ENCODE assay signal across 8 cellular contexts in the genomic region with DNA sequence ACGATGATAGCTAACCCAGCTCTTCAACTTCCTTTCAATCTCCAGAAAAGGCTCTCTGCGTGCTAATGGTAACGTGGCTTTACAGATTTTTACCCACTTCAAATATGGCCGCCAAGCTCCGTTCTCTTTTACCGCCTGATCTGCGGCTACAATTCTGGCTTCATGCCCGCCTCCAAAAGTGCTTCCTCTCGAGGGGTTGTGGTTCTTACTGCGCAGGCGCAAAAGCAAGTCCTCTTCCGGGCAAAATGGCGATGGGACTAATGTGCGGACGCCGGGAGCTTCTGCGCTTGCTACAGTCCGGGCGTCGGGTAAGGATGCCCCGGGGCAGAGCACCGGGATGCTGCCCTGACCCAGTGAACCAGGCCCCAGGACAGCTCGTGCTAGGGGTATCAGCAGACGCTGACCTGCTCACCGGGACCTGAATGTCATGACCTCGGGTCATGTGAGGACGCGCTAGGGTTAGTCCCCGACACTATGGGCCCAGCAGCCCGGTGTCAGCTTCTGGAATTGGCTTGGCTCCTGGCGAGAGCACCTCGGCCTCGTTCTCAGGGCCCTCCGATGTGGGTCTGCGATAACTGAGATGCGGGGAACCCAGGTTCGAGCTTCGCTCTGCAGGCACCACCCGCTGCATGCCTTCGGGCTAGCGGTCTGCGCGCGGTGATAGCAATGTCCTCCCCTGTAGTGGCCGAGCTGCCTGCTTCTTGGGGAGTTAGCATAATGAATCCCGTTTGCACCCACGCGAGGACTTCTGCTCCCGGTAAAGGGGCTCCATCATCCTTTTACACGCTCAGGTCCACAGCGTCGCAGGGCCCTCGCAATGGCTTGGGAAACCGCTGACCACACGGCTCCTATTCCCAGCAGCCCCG. TPM values are rescaled to one million over a fixed set of nuclear protein-coding genes. Genes with fewer than 3 reads are reported as not detected.
DNase-seq lines count a peak whose midpoint lies in the region; ATAC-seq and TF ChIP-seq lines count a peak whose summit lies in the region.

A gene (plus strand): TSS at position 232 of the 866 bp plus-strand sequence. CDS start 14 bp downstream, at position 246.

- H3K9me2 ChIP-seq in SU-DHL-6 (replicated peaks; ENCODE audit: insufficient read depth, low read length), result no peaks in the 10 kb centered on the region

- no peaks in the 10 kb centered on the region; the same call in 1 of the 2 replicates for H4K20me1 ChIP-seq in SU-DHL-6 (ENCODE audit: low read depth, low read length)

- TF ChIP-seq CTCF in GM06990 (IDR thresholded peaks at IDR 0.05; ENCODE audit: insufficient read depth, low read length, poor library complexity, severe bottlenecking) (no peak), SU-DHL-6 (IDR thresholded peaks at IDR 0.05; ENCODE audit: insufficient read depth, low read length, poor library complexity, severe bottlenecking) (no peak), ovary (IDR thresholded peaks at IDR 0.05) (no peak), thyroid gland (IDR thresholded peaks at IDR 0.05) (peak in 1 of 6 experiments; percentile 13)

- POLR2A ChIA-PET in activated naive CD8-positive, alpha-beta T cell treated with anti-CD3 and anti-CD28 coated beads, Interleukin-2, amount 10 ng/mL, durations not matched to agents 7 days and 5 days (lab: Charles Lee), result interaction anchor here (0.6 to 2.4 kb wide), 30 partner anchors 8 to 564 kb away, joined by 3 to 19 read pairs (median 4); a partner anchor contains a TSS

- peaks cover 10% of the 10 kb centered on the region; the same call in 1 of the 2 replicates for H3F3A ChIP-seq in SU-DHL-6 (ENCODE audit: insufficient read depth)

- peak within 1 kb of the TSS; percentile 95 for H3K4me3 ChIP-seq in GM06990 (replicated peaks; ENCODE audit: low read depth, low read length)
- peak within 1 kb of the TSS; percentile 78 for H3K4me3 ChIP-seq in SU-DHL-6 (ENCODE audit: insufficient read depth, low read length, poor library complexity, severe bottlenecking)
- H3K4me3 ChIP-seq in ovary, result peak within 1 kb of the TSS; percentile 58
- peak within 1 kb of the TSS; percentile 49 to 72 (median 57) for H3K4me3 ChIP-seq in thyroid gland (replicated peaks in 1 of 3)

- peaks cover 52% of the 10 kb centered on the region for H3K36me3 Mint-ChIP-seq in activated naive CD8-positive, alpha-beta T cell treated with anti-CD3 and anti-CD28 coated beads, Interleukin-2, amount 10 ng/mL, durations not matched to agents 7 days and 5 days

- peak within 1 kb of the TSS; percentile 85 for H3K9ac ChIP-seq in SU-DHL-6 (ENCODE audit: low read length)

- H3K36me3 ChIP-seq in GM06990 (ENCODE audit: control insufficient read depth, insufficient read depth, low read length), result peaks cover 21% of the 10 kb centered on the region
- peaks cover 13% of the 10 kb centered on the region for H3K36me3 ChIP-seq in SU-DHL-6 (ENCODE audit: low read length)
- H3K36me3 ChIP-seq in ovary, result no peaks in the 10 kb centered on the region
- H3K36me3 ChIP-seq in thyroid gland, result peaks cover 24 to 26% of the 10 kb centered on the region in 2 donors

- TF ChIP-seq POLR2A in ovary (IDR thresholded peaks at IDR 0.05), result peak; percentile 41
- peak in 1 of 2 donors; percentile 88 for TF ChIP-seq POLR2A in thyroid gland (IDR thresholded peaks at IDR 0.05)

- peaks cover 8% of the 10 kb centered on the region for H3K9me3 Mint-ChIP-seq in activated naive CD8-positive, alpha-beta T cell treated with anti-CD3 and anti-CD28 coated beads, Interleukin-2, amount 10 ng/mL, durations not matched to agents 7 days and 5 days

- H3K9me3 ChIP-seq in SU-DHL-6 (ENCODE audit: insufficient read depth, low read length) (no peaks in the 10 kb centered on the region), ovary (no peaks in the 10 kb centered on the region), thyroid gland (no peaks in the 10 kb centered on the region)

- peaks cover 2% of the 10 kb centered on the region for H3K4me1 ChIP-seq in ovary (ENCODE audit: insufficient read depth)
- peaks cover 14 to 19% of the 10 kb centered on the region in 2 donors for H3K4me1 ChIP-seq in thyroid gland

- 0% methylated on average over 41 to 56 of the region's 56 CpGs for WGBS in ovary, 3 donors
- 1% methylated on average over 29 to 38 of the region's 56 CpGs for WGBS in thyroid gland, 2 donors

- ATAC-seq in HG02610 (IDR thresholded peaks at IDR 0.05; ENCODE audit: unreplicated experiment) (peak; percentile 81), Right ventricle myocardium inferior (peak; percentile 95)
- ATAC-seq in activated naive CD8-positive, alpha-beta T cell treated with anti-CD3 and anti-CD28 coated beads, Interleukin-2, amount 10 ng/mL, durations not matched to agents 7 days and 5 days (ENCODE audit: low read depth), result peak; percentile 90

- H3K27me3 ChIP-seq in GM06990 (replicated peaks; ENCODE audit: control insufficient read depth, insufficient read depth, low read length) (no peaks in the 10 kb centered on the region), SU-DHL-6 (ENCODE audit: low read length) (no peaks in the 10 kb centered on the region), ovary (no peaks in the 10 kb centered on the region), thyroid gland (no peaks in the 10 kb centered on the region)

- peak within 1 kb of the TSS; percentile 85 for H3K4me2 ChIP-seq in SU-DHL-6 (ENCODE audit: low read depth, low read length, poor library complexity, severe bottlenecking)

- peak within 1 kb of the TSS; percentile 62 for H3K27ac ChIP-seq in SU-DHL-6 (ENCODE audit: low read depth, low read length)
- peak within 1 kb of the TSS in 1 of 2 donors; percentile 58 for H3K27ac ChIP-seq in ovary
- peak within 1 kb of the TSS; percentile 69 to 91 (median 86) for H3K27ac ChIP-seq in thyroid gland

- H2AFZ ChIP-seq in SU-DHL-6 (ENCODE audit: low read depth, low read length, severe bottlenecking), result peak within 1 kb of the TSS; percentile 57

- H3K27me3 Mint-ChIP-seq in activated naive CD8-positive, alpha-beta T cell treated with anti-CD3 and anti-CD28 coated beads, Interleukin-2, amount 10 ng/mL, durations not matched to agents 7 days and 5 days, result no peaks in the 10 kb centered on the region

- peak within 1 kb of the TSS; percentile 83 for H3K4me3 Mint-ChIP-seq in activated naive CD8-positive, alpha-beta T cell treated with anti-CD3 and anti-CD28 coated beads, Interleukin-2, amount 10 ng/mL, durations not matched to agents 7 days and 5 days

- H3K79me2 ChIP-seq in SU-DHL-6 (ENCODE audit: insufficient read depth, low read length), result peaks cover 29% of the 10 kb centered on the region

- intact Hi-C loops in Right ventricle myocardium inferior (cut with DNase I) (loop anchor here (5.0 kb wide), 1 partner anchor 56 kb away; no protein-coding TSS in a partner anchor), ovary (cut with DNase I) (loop anchor here in 1 of 4 donors (10.0 kb wide), 1 partner anchor 172 kb away; a partner anchor contains a TSS), thyroid gland (cut with DNase I) (no loop called here)

- H3K4me1 Mint-ChIP-seq in activated naive CD8-positive, alpha-beta T cell treated with anti-CD3 and anti-CD28 coated beads, Interleukin-2, amount 10 ng/mL, durations not matched to agents 7 days and 5 days, result peaks cover 33% of the 10 kb centered on the region

- peak within 1 kb of the TSS; percentile 98 for H3K27ac Mint-ChIP-seq in activated naive CD8-positive, alpha-beta T cell treated with anti-CD3 and anti-CD28 coated beads, Interleukin-2, amount 10 ng/mL, durations not matched to agents 7 days and 5 days

- DNase-seq in GM06990 (ENCODE audit: extremely low read depth, insufficient read length) (peak; percentile 87), NCI-H128 (lab: John Stamatoyannopoulos, UW; ENCODE audit: unreplicated experiment) (peak; percentile 97), Right ventricle myocardium inferior (ENCODE audit: missing footprints) (peak; percentile 97), ovary (peak; percentile 97 to 99 (median 99)), thyroid gland (peak; percentile 97 to 99)
- DNase-seq in activated naive CD8-positive, alpha-beta T cell treated with anti-CD3 and anti-CD28 coated beads, Interleukin-2, amount 10 ng/mL, durations not matched to agents 7 days and 5 days, result peak; percentile 89

- TF ChIP-seq EP300 in ovary (IDR thresholded peaks at IDR 0.05), result no peak

RNA-seq across cellular contexts. Expression of the gene that starts here (rescaled TPM):
- total RNA-seq in activated naive CD8-positive, alpha-beta T cell treated with anti-CD3 and anti-CD28 coated beads, Interleukin-2, amount 10 ng/mL, durations not matched to agents 7 days and 5 days, result 100 to 1,000 TPM; 127 to 130 TPM
- total RNA-seq in Right ventricle myocardium inferior (170 TPM), ovary (10 to 100 TPM; 52.7 to 99.3 (median 83.8) TPM), thyroid gland (100 to 1,000 TPM; 104 to 131 (median 117) TPM)
- polyA plus RNA-seq in ovary, result 100 to 1,000 TPM in 1 of 2 donors, 10 to 100 TPM in 1; 96.9 to 199 TPM
